ENCODE assay signal across 1 cellular context in genomic region chr4:57544811-57545654, GRCh38.
A peak's percentile ranks its signal among the peaks of the same experiment; 100 is the strongest.
TF ChIP-seq lines count a peak whose summit lies in the region.

No MANE protein-coding gene starts in this region.

TF ChIP-seq in GM23338, 12 proteins besides CTCF, POLR2A, EP300 and RAD21 (continued from another document):
- TF ChIP-seq, protein P1, sequence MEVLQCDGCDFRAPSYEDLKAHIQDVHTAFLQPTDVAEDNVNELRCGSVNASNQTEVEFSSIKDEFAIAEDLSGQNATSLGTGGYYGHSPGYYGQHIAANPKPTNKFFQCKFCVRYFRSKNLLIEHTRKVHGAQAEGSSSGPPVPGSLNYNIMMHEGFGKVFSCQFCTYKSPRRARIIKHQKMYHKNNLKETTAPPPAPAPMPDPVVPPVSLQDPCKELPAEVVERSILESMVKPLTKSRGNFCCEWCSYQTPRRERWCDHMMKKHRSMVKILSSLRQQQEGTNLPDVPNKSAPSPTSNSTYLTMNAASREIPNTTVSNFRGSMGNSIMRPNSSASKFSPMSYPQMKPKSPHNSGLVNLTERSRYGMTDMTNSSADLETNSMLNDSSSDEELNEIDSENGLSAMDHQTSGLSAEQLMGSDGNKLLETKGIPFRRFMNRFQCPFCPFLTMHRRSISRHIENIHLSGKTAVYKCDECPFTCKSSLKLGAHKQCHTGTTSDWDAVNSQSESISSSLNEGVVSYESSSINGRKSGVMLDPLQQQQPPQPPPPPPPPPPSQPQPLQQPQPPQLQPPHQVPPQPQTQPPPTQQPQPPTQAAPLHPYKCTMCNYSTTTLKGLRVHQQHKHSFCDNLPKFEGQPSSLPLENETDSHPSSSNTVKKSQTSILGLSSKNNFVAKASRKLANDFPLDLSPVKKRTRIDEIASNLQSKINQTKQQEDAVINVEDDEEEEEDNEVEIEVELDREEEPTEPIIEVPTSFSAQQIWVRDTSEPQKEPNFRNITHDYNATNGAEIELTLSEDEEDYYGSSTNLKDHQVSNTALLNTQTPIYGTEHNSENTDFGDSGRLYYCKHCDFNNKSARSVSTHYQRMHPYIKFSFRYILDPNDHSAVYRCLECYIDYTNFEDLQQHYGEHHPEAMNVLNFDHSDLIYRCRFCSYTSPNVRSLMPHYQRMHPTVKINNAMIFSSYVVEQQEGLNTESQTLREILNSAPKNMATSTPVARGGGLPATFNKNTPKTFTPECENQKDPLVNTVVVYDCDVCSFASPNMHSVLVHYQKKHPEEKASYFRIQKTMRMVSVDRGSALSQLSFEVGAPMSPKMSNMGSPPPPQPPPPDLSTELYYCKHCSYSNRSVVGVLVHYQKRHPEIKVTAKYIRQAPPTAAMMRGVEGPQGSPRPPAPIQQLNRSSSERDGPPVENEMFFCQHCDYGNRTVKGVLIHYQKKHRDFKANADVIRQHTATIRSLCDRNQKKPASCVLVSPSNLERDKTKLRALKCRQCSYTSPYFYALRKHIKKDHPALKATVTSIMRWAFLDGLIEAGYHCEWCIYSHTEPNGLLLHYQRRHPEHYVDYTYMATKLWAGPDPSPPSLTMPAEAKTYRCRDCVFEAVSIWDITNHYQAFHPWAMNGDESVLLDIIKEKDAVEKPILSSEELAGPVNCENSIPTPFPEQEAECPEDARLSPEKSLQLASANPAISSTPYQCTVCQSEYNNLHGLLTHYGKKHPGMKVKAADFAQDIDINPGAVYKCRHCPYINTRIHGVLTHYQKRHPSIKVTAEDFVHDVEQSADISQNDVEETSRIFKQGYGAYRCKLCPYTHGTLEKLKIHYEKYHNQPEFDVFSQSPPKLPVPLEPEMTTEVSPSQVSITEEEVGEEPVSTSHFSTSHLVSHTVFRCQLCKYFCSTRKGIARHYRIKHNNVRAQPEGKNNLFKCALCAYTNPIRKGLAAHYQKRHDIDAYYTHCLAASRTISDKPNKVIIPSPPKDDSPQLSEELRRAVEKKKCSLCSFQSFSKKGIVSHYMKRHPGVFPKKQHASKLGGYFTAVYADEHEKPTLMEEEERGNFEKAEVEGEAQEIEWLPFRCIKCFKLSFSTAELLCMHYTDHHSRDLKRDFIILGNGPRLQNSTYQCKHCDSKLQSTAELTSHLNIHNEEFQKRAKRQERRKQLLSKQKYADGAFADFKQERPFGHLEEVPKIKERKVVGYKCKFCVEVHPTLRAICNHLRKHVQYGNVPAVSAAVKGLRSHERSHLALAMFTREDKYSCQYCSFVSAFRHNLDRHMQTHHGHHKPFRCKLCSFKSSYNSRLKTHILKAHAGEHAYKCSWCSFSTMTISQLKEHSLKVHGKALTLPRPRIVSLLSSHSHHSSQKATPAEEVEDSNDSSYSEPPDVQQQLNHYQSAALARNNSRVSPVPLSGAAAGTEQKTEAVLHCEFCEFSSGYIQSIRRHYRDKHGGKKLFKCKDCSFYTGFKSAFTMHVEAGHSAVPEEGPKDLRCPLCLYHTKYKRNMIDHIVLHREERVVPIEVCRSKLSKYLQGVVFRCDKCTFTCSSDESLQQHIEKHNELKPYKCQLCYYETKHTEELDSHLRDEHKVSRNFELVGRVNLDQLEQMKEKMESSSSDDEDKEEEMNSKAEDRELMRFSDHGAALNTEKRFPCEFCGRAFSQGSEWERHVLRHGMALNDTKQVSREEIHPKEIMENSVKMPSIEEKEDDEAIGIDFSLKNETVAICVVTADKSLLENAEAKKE (CRISPR knock-in tag; IDR thresholded peaks at IDR 0.05), result peak; percentile 92
- TF ChIP-seq EZH2phosphoT487 (IDR thresholded peaks at IDR 0.05; ENCODE audit: unreplicated experiment), result no peak
